Comparison of ENCODE assay signal across 28 cellular contexts in the genomic region with DNA sequence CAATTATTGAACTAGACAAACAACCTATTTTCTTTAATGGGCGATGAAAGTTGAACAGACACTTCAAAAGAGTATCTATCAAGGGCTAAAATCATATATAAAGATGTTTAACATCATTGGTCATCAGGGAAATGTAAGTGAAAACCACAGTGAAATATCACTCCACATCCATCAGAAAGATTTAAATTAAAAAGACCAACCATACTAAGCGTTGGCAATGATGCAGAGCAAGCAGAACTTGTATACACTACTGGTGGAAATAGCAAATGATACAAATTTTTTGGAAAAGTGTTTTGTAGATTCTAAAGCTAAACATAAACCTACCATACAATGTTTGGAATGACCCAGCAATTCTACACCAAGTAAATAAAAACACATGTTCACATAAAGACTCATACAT.
"Had no signal": no experiment of that assay in that cellular context is flagged by ENCODE, and none has a peak within 500 bp of the region (broad histone marks: within the 10 kb centered on the region; RNA-seq: fewer than 3 reads in every experiment).

No MANE protein-coding gene starts in this region.

- H3K4me3 ChIP-seq: colonic mucosa, coronary artery, dorsolateral prefrontal cortex, esophagus muscularis mucosa, esophagus squamous epithelium, gastrocnemius medialis, gastroesophageal sphincter, heart left ventricle, heart right ventricle had no signal

- H3K9me3 ChIP-seq: colonic mucosa, gastroesophageal sphincter had no signal

- FAIRE-seq: colon, endometrium, endothelial cell of umbilical vein, frontal cortex had no signal

- DNase-seq: colonic mucosa; cortex of kidney; dermis blood vessel endothelial cell; dorsolateral prefrontal cortex; effector CD4-positive, alpha-beta T cell; effector CD8-positive, alpha-beta T cell; effector memory CD4-positive, alpha-beta T cell; effector memory CD8-positive, alpha-beta T cell; endodermal cell; erythroblast; esophagus squamous epithelium; foreskin fibroblast; foreskin keratinocyte; foreskin melanocyte; gastrocnemius medialis; glutamatergic neuron; head of caudate nucleus; heart left ventricle; heart right ventricle had no signal

- H3K36me3 ChIP-seq: colonic mucosa, esophagus muscularis mucosa, esophagus squamous epithelium, gastrocnemius medialis, gastroesophageal sphincter, heart left ventricle, heart right ventricle had no signal

- ATAC-seq: effector memory CD8-positive, alpha-beta T cell; esophagus mucosa; foreskin keratinocyte; gastrocnemius medialis; gastroesophageal sphincter; heart left ventricle; heart right ventricle had no signal

- H3K27ac ChIP-seq: colonic mucosa, coronary artery, dorsolateral prefrontal cortex, epithelial cell of prostate, esophagus muscularis mucosa, esophagus squamous epithelium, foreskin keratinocyte, gastrocnemius medialis, gastroesophageal sphincter, heart left ventricle, heart right ventricle had no signal

- H3K4me1 ChIP-seq: colonic mucosa, foreskin keratinocyte, gastrocnemius medialis had no signal

- H3K27me3 ChIP-seq: colonic mucosa, esophagus muscularis mucosa, esophagus squamous epithelium, foreskin keratinocyte, gastrocnemius medialis, gastroesophageal sphincter, heart right ventricle had no signal
